ENCODE assay signal across 15 cellular contexts in genomic region chr6:34302929-34303328, GRCh38. TPM values are rescaled to one million over a fixed set of nuclear protein-coding genes. Genes with fewer than 3 reads are reported as not detected.
DNase-seq lines count a peak whose midpoint lies in the region; ATAC-seq and TF ChIP-seq lines count a peak whose summit lies in the region.
"Had no signal": no experiment of that assay in that cellular context is flagged by ENCODE, and none has a peak within 500 bp of the region (broad histone marks: within the 10 kb centered on the region; RNA-seq: fewer than 3 reads in every experiment).

No MANE protein-coding gene starts in this region.

- H3K4me3 Mint-ChIP-seq in dendritic cell treated with granulocyte-macrophage colony-stimulating factor and Interleukin-4, amounts not matched to agents 40 ng/mL and 50 ng/mL, for 4 days, result no peak overlapping the region
- no peak overlapping the region for H3K4me3 Mint-ChIP-seq in type B pancreatic cell
- H3K4me3 Mint-ChIP-seq: CD4-positive, alpha-beta memory T cell; H9; HFFc6 had no signal

- H3K36me3 Mint-ChIP-seq in dendritic cell treated with granulocyte-macrophage colony-stimulating factor and Interleukin-4, amounts not matched to agents 40 ng/mL and 50 ng/mL, for 4 days (ENCODE audit: low read depth), result peaks cover 14% of the 10 kb centered on the region
- no peaks in the 10 kb centered on the region for H3K36me3 Mint-ChIP-seq in type B pancreatic cell

- TF ChIP-seq CTCF in HEK293 (tag by site-specific recombination; IDR thresholded peaks at IDR 0.05) (no peak), Panc1 (IDR thresholded peaks at IDR 0.05) (no peak), type B pancreatic cell (conservative IDR thresholded peaks at IDR 0.05) (no peak)

- peak overlapping the region; percentile 48 for H3K27ac Mint-ChIP-seq in dendritic cell treated with granulocyte-macrophage colony-stimulating factor and Interleukin-4, amounts not matched to agents 40 ng/mL and 50 ng/mL, for 4 days
- no peak overlapping the region for H3K27ac Mint-ChIP-seq in type B pancreatic cell
- H3K27ac Mint-ChIP-seq: CD4-positive, alpha-beta memory T cell; H9; HFFc6 had no signal

- CTCF ChIA-PET in HEK293 (lab: Yijun Ruan, JAX), result interaction anchor here (0.6 to 0.7 kb wide), 2 partner anchors 78 to 128 kb away, joined by 3 to 4 read pairs; no protein-coding TSS in a partner anchor
- CTCF ChIA-PET in Panc1 (lab: Charles Lee), result no interaction called here

- ATAC-seq in Panc1 (no peak), left colon (no peak)
- ATAC-seq: HCT116 had no signal

- no peak for DNase-seq in Panc1 (ENCODE audit: low read depth, low spot score)
- DNase-seq in left colon, result no peak
- DNase-seq in type B pancreatic cell (ENCODE audit: extremely low spot score, unreplicated experiment), result no peak
- DNase-seq: C1 segment of cervical spinal cord; Caco-2; CD4-positive, alpha-beta memory T cell; DMS153; DND-41; GM23248; H9; HFFc6 had no signal

- no peaks in the 10 kb centered on the region for H3K9me3 ChIP-seq in HEK293 (ENCODE audit: control insufficient read depth, insufficient read depth, low read depth, low read length)
- H3K9me3 ChIP-seq in Panc1 (ENCODE audit: control insufficient read depth, insufficient read depth, low read depth, low read length), result no peaks in the 10 kb centered on the region
- no peaks in the 10 kb centered on the region for H3K9me3 ChIP-seq in skeletal muscle tissue (ENCODE audit: control insufficient read depth in 3 of 3, low read length in 3 of 3)
- H3K9me3 ChIP-seq: Caco-2 had no signal

- no peak overlapping the region for H3K27ac ChIP-seq in HEK293 (ENCODE audit: extremely low read depth, low read depth, low read length)
- H3K27ac ChIP-seq in Panc1 (ENCODE audit: low read length), result no peak overlapping the region
- H3K27ac ChIP-seq in skeletal muscle tissue (ENCODE audit: low read depth, low read length), result peak overlapping the region; percentile 70
- H3K27ac ChIP-seq: GM23248 had no signal

- no peaks in the 10 kb centered on the region for H3K9me3 Mint-ChIP-seq in dendritic cell treated with granulocyte-macrophage colony-stimulating factor and Interleukin-4, amounts not matched to agents 40 ng/mL and 50 ng/mL, for 4 days
- no peaks in the 10 kb centered on the region for H3K9me3 Mint-ChIP-seq in type B pancreatic cell
- H3K9me3 Mint-ChIP-seq: CD4-positive, alpha-beta memory T cell; H9; HFFc6 had no signal

- BruUV-seq in Panc1 (replicated peaks; lab: Mats Ljungman, UMichigan), result TSS peak; percentile 21

- H3K4me1 Mint-ChIP-seq in dendritic cell treated with granulocyte-macrophage colony-stimulating factor and Interleukin-4, amounts not matched to agents 40 ng/mL and 50 ng/mL, for 4 days (ENCODE audit: low read depth), result peaks cover 45% of the 10 kb centered on the region
- H3K4me1 Mint-ChIP-seq in type B pancreatic cell (ENCODE audit: unreplicated experiment), result no peaks in the 10 kb centered on the region

- H3K4me3 ChIP-seq in HEK293 (ENCODE audit: low read depth, low read length) (no peak overlapping the region), Panc1 (ENCODE audit: low read depth in 2 of 2, low read length in 2 of 2) (no peak overlapping the region), skeletal muscle tissue (ENCODE audit: low read length in 3 of 3) (no peak overlapping the region)
- H3K4me3 ChIP-seq: GM23248 had no signal

- intact Hi-C loops in Panc1 (cut with micrococcal nuclease; ENCODE audit: unreplicated experiment), result no loop called here
- intact Hi-C loops in dendritic cell treated with granulocyte-macrophage colony-stimulating factor and Interleukin-4, amounts not matched to agents 40 ng/mL and 50 ng/mL, for 4 days (cut with micrococcal nuclease), result no loop called here
- intact Hi-C loops in left colon (cut with DNase I, micrococcal nuclease), result no loop called here

- H3K27me3 ChIP-seq in Panc1 (ENCODE audit: control insufficient read depth, insufficient read depth, low read length) (no peaks in the 10 kb centered on the region), skeletal muscle tissue (ENCODE audit: control insufficient read depth in 3 of 3, insufficient read depth in 3 of 3, low read length in 3 of 3) (no peaks in the 10 kb centered on the region)

- H3K9ac ChIP-seq in skeletal muscle tissue (ENCODE audit: low read depth in 1 of 3, low read length in 3 of 3), result no peak overlapping the region
- H3K9ac ChIP-seq: GM23248 had no signal

- POLR2A ChIA-PET in HEK293 (lab: Yijun Ruan, JAX) (no interaction called here), Panc1 (lab: Charles Lee) (no interaction called here)

- no peaks in the 10 kb centered on the region for H3K27me3 Mint-ChIP-seq in dendritic cell treated with granulocyte-macrophage colony-stimulating factor and Interleukin-4, amounts not matched to agents 40 ng/mL and 50 ng/mL, for 4 days
- H3K27me3 Mint-ChIP-seq in type B pancreatic cell, result no peaks in the 10 kb centered on the region
- H3K27me3 Mint-ChIP-seq: CD4-positive, alpha-beta memory T cell had no signal

- no peaks in the 10 kb centered on the region; a peak in 1 of 3 replicates for H3K36me3 ChIP-seq in HEK293 (ENCODE audit: control insufficient read depth in 2 of 2, insufficient read depth in 1 of 2, low read length in 2 of 2)
- H3K36me3 ChIP-seq in Panc1 (ENCODE audit: control insufficient read depth, insufficient read depth, low read length), result no peaks in the 10 kb centered on the region
- no peaks in the 10 kb centered on the region for H3K36me3 ChIP-seq in skeletal muscle tissue (ENCODE audit: control insufficient read depth in 3 of 3, insufficient read depth in 3 of 3, low read length in 3 of 3)

- in situ Hi-C loops in Panc1 (cut with HindIII; ENCODE audit: low pct_unique_long_range_greater_than_20kb, low sequenced_read_pairs), result no loop called here

- H3K4me1 ChIP-seq in HEK293 (ENCODE audit: control insufficient read depth, insufficient read depth, low read length) (0 out of 2 replicates have a peak, but pooled peaks cover 3% of the 10 kb centered on the region), Panc1 (ENCODE audit: control insufficient read depth, insufficient read depth, low read length) (peaks cover 5% of the 10 kb centered on the region; the same call in 1 of the 2 replicates), skeletal muscle tissue (ENCODE audit: control insufficient read depth in 3 of 3, insufficient read depth in 3 of 3, low read length in 3 of 3) (peaks cover 44 to 53% (median 53%) of the 10 kb centered on the region in 3 donors)

TF ChIP-seq in HEK293, 187 proteins besides CTCF, POLR2A, EP300 and RAD21:
- TF ChIP-seq ZNF701 (tag by site-specific recombination; IDR thresholded peaks at IDR 0.05), result no peak
- TF ChIP-seq, protein P1, sequence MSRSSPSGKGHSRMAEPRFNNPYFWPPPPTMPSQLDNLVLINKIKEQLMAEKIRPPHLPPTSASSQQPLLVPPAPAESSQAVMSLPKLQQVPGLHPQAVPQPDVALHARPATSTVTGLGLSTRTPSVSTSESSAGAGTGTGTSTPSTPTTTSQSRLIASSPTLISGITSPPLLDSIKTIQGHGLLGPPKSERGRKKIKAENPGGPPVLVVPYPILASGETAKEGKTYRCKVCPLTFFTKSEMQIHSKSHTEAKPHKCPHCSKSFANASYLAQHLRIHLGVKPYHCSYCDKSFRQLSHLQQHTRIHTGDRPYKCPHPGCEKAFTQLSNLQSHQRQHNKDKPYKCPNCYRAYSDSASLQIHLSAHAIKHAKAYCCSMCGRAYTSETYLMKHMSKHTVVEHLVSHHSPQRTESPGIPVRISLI (tag by site-specific recombination; IDR thresholded peaks at IDR 0.05), result peak; percentile 75
TF ChIP-seq in HEK293: peak in this region for 1.

RNA-seq across cellular contexts. Expression of gene SMIM29, which starts 54.1 kb away (rescaled TPM):
- total RNA-seq in Panc1 (2021; ENCODE audit: unreplicated experiment), result 35.6 TPM
- 43.7 TPM for polyA plus RNA-seq in Panc1 (2012; ENCODE audit: insufficient read length)
- 5.2 TPM for total RNA-seq in skeletal muscle tissue
- total RNA-seq in left colon, result 10 to 100 TPM in 1 of 2 donors, 1 to 10 TPM in 1; 8.2 to 11.5 TPM
- 16.0 and 20.8 TPM in 2 replicates for total RNA-seq in type B pancreatic cell (ENCODE audit: low replicate concordance)
